ENCODE assay signal across 4 cellular contexts in genomic region chr17:65145743-65146142, GRCh38.
"Had no signal": no experiment of that assay in that cellular context is flagged by ENCODE, and none has a peak within 500 bp of the region (broad histone marks: within the 10 kb centered on the region; RNA-seq: fewer than 3 reads in every experiment).

No MANE protein-coding gene starts in this region.

- DNase-seq: H9, HCEC 1CT, KG1 had no signal

- H3K27ac ChIP-seq: HL-60 had no signal
